ENCODE assay signal across 9 cellular contexts in the genomic region with DNA sequence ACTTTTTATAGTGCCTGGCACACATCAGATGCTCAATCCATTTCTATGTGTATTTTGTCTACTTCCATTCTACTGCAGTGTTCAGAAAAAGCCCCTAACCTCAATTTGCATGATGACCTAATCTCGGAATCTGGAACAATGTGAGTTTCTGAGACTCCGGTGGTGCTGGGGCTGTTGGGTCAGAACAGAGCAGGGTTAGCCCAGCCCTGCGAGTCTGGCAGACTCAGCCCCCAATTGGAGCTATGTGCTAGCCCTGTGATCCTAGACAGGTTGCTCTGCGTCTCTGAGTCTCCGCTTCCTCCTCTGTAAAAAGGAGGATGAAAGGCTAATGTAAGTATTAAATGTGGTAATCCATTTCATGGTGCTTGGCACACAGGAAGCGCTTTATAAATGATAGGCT.
A peak's percentile ranks its signal among the peaks of the same experiment; 100 is the strongest.
DNase-seq lines count a peak whose midpoint lies in the region; ATAC-seq, FAIRE-seq and TF ChIP-seq lines count a peak whose summit lies in the region.
"Had no signal": no experiment of that assay in that cellular context is flagged by ENCODE, and none has a peak within 500 bp of the region (broad histone marks: within the 10 kb centered on the region; RNA-seq: fewer than 3 reads in every experiment).

No MANE protein-coding gene starts in this region.

- H3K27me3 Mint-ChIP-seq in activated CD4-positive, alpha-beta T cell treated with anti-CD3 and anti-CD28 coated beads, Interleukin-2, amount 10 ng/mL, durations not matched to agents 7 days and 5 days = no peaks in the 10 kb centered on the region
- H3K27me3 Mint-ChIP-seq in HFFc6 (ENCODE audit: insufficient read depth) = peaks cover 4% of the 10 kb centered on the region; the same call in 1 of the 2 replicates

- peak overlapping the region; percentile 8 for H3K4me3 Mint-ChIP-seq in activated CD4-positive, alpha-beta T cell treated with anti-CD3 and anti-CD28 coated beads, Interleukin-2, amount 10 ng/mL, durations not matched to agents 7 days and 5 days
- no peak overlapping the region for H3K4me3 Mint-ChIP-seq in HFFc6

- peak; percentile 91 for ATAC-seq in HG02798 (IDR thresholded peaks at IDR 0.05; ENCODE audit: poor library complexity, unreplicated experiment)

- FAIRE-seq in RCC 7860 (lab: Jason Lieb, UNC) = no peak
- FAIRE-seq: HTR-8/SVneo had no signal

- H3K36me3 Mint-ChIP-seq in activated CD4-positive, alpha-beta T cell treated with anti-CD3 and anti-CD28 coated beads, Interleukin-2, amount 10 ng/mL, durations not matched to agents 7 days and 5 days (ENCODE audit: low read depth) = peaks cover 26% of the 10 kb centered on the region
- H3K36me3 Mint-ChIP-seq in HFFc6 (ENCODE audit: low read depth) = no peaks in the 10 kb centered on the region

- POLR2A ChIA-PET in activated CD4-positive, alpha-beta T cell treated with anti-CD3 and anti-CD28 coated beads, Interleukin-2, amount 10 ng/mL, durations not matched to agents 7 days and 5 days (lab: Charles Lee) = no interaction called here

- TF ChIP-seq CTCF in HFFc6 (IDR thresholded peaks at IDR 0.05) = no peak

- intact Hi-C loops in posterior vena cava (cut with DNase I) = no loop called here

- peak; percentile 30 for TF ChIP-seq POLR2A in GM19193 (IDR thresholded peaks at IDR 0.05; ENCODE audit: extremely low read depth, insufficient read depth, insufficient read length)

- CTCF ChIA-PET in activated CD4-positive, alpha-beta T cell treated with anti-CD3 and anti-CD28 coated beads, Interleukin-2, amount 10 ng/mL, durations not matched to agents 7 days and 5 days (lab: Charles Lee) = interaction anchor here (1.2 kb wide), 1 partner anchor 9 kb away, joined by 5 read pairs; no protein-coding TSS in a partner anchor

- peak overlapping the region; percentile 86 for H3K27ac Mint-ChIP-seq in activated CD4-positive, alpha-beta T cell treated with anti-CD3 and anti-CD28 coated beads, Interleukin-2, amount 10 ng/mL, durations not matched to agents 7 days and 5 days
- no peak overlapping the region for H3K27ac Mint-ChIP-seq in HFFc6

- H3K4me1 Mint-ChIP-seq in activated CD4-positive, alpha-beta T cell treated with anti-CD3 and anti-CD28 coated beads, Interleukin-2, amount 10 ng/mL, durations not matched to agents 7 days and 5 days = peaks cover 85% of the 10 kb centered on the region
- peaks cover 30% of the 10 kb centered on the region for H3K4me1 Mint-ChIP-seq in HFFc6 (ENCODE audit: low read depth)

- H3K9me3 Mint-ChIP-seq in activated CD4-positive, alpha-beta T cell treated with anti-CD3 and anti-CD28 coated beads, Interleukin-2, amount 10 ng/mL, durations not matched to agents 7 days and 5 days = no peaks in the 10 kb centered on the region
- H3K9me3 Mint-ChIP-seq in HFFc6 = no peaks in the 10 kb centered on the region

- DNase-seq in activated CD4-positive, alpha-beta T cell treated with anti-CD3 and anti-CD28 coated beads, Interleukin-2, amount 10 ng/mL, durations not matched to agents 7 days and 5 days = peak; percentile 32
- peak; percentile 47 to 68 for DNase-seq in stimulated activated CD4-positive, alpha-beta T cell treated with anti-CD3 and anti-CD28 coated beads, Interleukin-2, amount 100 ng/mL, for 24 hours
- DNase-seq in HFFc6 (no peak), posterior vena cava (ENCODE audit: low spot score) (no peak), RCC 7860 (ENCODE audit: low spot score) (no peak)
- DNase-seq: OCI-M1 had no signal

Comparison
In these comparisons a context has a peak if more than half of its experiments do, and no peak if none do; other contexts are left out.
1. DNase-seq: peak in activated CD4-positive, alpha-beta T cell treated with anti-CD3 and anti-CD28 coated beads, Interleukin-2, amount 10 ng/mL, durations not matched to agents 7 days and 5 days (single experiment) and stimulated activated CD4-positive, alpha-beta T cell treated with anti-CD3 and anti-CD28 coated beads, Interleukin-2, amount 100 ng/mL, for 24 hours (2 of 2); none in HFFc6 (single experiment), posterior vena cava (single experiment) and RCC 7860 (single experiment).